ENCODE assay signal across 11 cellular contexts in genomic region chr3:149541091-149541491, GRCh38.
DNase-seq lines count a peak whose midpoint lies in the region; ATAC-seq lines count a peak whose summit lies in the region.
"Had no signal": no experiment of that assay in that cellular context is flagged by ENCODE, and none has a peak within 500 bp of the region (broad histone marks: within the 10 kb centered on the region; RNA-seq: fewer than 3 reads in every experiment).

No MANE protein-coding gene starts in this region.

- in situ Hi-C loops in SK-MEL-5 (cut with HindIII; ENCODE audit: low pct_unique_long_range_greater_than_20kb, low sequenced_read_pairs), result no loop called here

- DNase-seq in EH (ENCODE audit: low read depth), result peak; percentile 73
- DNase-seq in SK-MEL-5 (ENCODE audit: low read depth, low spot score), result peak; percentile 81
- peak; percentile 27 for DNase-seq in fibroblast of gingiva (ENCODE audit: low read depth)
- DNase-seq in renal cortical epithelial cell (ENCODE audit: low read depth), result peak; percentile 72
- no peak for DNase-seq in stimulated activated CD4-positive, alpha-beta T cell treated with anti-CD3 and anti-CD28 coated beads, Interleukin-4, amount 100 ng/mL, for 24 hours
- no peak for DNase-seq in stimulated activated CD4-positive, alpha-beta T cell treated with anti-CD3 and anti-CD28 coated beads, Interleukin-15, amount 100 ng/mL, for 24 hours
- DNase-seq in retina, result no peak
- DNase-seq: activated CD4-positive, alpha-beta T cell treated with anti-CD3 and anti-CD28 coated beads for 1 hour; esophagus squamous epithelium; left cardiac atrium had no signal

- ATAC-seq in GM21526 (IDR thresholded peaks at IDR 0.05; ENCODE audit: low FRiP score, unreplicated experiment), result no peak

Comparison
In these comparisons a context has a peak if more than half of its experiments do, and no peak if none do; other contexts are left out.
1. DNase-seq: peak in EH (single experiment), SK-MEL-5 (single experiment), fibroblast of gingiva (single experiment) and renal cortical epithelial cell (single experiment); none in stimulated activated CD4-positive, alpha-beta T cell treated with anti-CD3 and anti-CD28 coated beads, Interleukin-4, amount 100 ng/mL, for 24 hours (single experiment), stimulated activated CD4-positive, alpha-beta T cell treated with anti-CD3 and anti-CD28 coated beads, Interleukin-15, amount 100 ng/mL, for 24 hours (single experiment) and retina (single experiment).